In genomic region chr17:50161911-50162288, GRCh38 we compare ENCODE assay signal across 1 cellular context.
TF ChIP-seq lines count a peak whose summit lies in the region.

No MANE protein-coding gene starts in this region.

TF ChIP-seq in HepG2, 621 proteins besides CTCF, POLR2A, EP300 and RAD21:
- TF ChIP-seq RFXAP (CRISPR knock-in tag; IDR thresholded peaks at IDR 0.05; ENCODE audit: borderline replicate concordance) = no peak
- TF ChIP-seq ZNF747 (CRISPR knock-in tag; IDR thresholded peaks at IDR 0.05; ENCODE audit: borderline replicate concordance) = no peak
- TF ChIP-seq ZBTB42 (CRISPR knock-in tag; IDR thresholded peaks at IDR 0.05) = no peak
- no peak for TF ChIP-seq ZNF225 (CRISPR knock-in tag; IDR thresholded peaks at IDR 0.05)
- no peak for TF ChIP-seq ZFP82 (CRISPR knock-in tag; IDR thresholded peaks at IDR 0.05; ENCODE audit: borderline replicate concordance)
- TF ChIP-seq THAP9 (CRISPR knock-in tag; IDR thresholded peaks at IDR 0.05; ENCODE audit: borderline replicate concordance) = 0 out of 2 replicates have a peak, but pooled peaks have one; percentile 2
- no peak for TF ChIP-seq CEBPG (CRISPR knock-in tag; IDR thresholded peaks at IDR 0.05)
- TF ChIP-seq ZNF138 (CRISPR knock-in tag; IDR thresholded peaks at IDR 0.05; ENCODE audit: low read depth) = no peak
- TF ChIP-seq ISL2 (CRISPR knock-in tag; IDR thresholded peaks at IDR 0.05) = no peak
- no peak for TF ChIP-seq STAG1 (CRISPR knock-in tag; IDR thresholded peaks at IDR 0.05)
- TF ChIP-seq ZMAT5 (CRISPR knock-in tag; IDR thresholded peaks at IDR 0.05; ENCODE audit: borderline replicate concordance, low read depth) = no peak
- TF ChIP-seq POLR2AphosphoS5 (IDR thresholded peaks at IDR 0.05; ENCODE audit: low read depth, low read length) = no peak
- TF ChIP-seq, protein P1, sequence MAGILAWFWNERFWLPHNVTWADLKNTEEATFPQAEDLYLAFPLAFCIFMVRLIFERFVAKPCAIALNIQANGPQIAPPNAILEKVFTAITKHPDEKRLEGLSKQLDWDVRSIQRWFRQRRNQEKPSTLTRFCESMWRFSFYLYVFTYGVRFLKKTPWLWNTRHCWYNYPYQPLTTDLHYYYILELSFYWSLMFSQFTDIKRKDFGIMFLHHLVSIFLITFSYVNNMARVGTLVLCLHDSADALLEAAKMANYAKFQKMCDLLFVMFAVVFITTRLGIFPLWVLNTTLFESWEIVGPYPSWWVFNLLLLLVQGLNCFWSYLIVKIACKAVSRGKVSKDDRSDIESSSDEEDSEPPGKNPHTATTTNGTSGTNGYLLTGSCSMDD (CRISPR knock-in tag; IDR thresholded peaks at IDR 0.05) = no peak
- TF ChIP-seq ZC3H13 (CRISPR knock-in tag; IDR thresholded peaks at IDR 0.05) = peak; percentile 42; the same call in 1 of the 2 replicates
- 0 out of 2 replicates have a peak, but pooled peaks have one; percentile 0 for TF ChIP-seq PHF8 (CRISPR knock-in tag; IDR thresholded peaks at IDR 0.05)
- 0 out of 2 replicates have a peak, but pooled peaks have one; percentile 42 for TF ChIP-seq TEAD2 (CRISPR knock-in tag; IDR thresholded peaks at IDR 0.05)
- no peak for TF ChIP-seq ZNF562 (CRISPR knock-in tag; IDR thresholded peaks at IDR 0.05; ENCODE audit: borderline replicate concordance)
